1 cellular context compared by ENCODE assay signal in genomic region chr3:107117922-107118576, GRCh38.
TF ChIP-seq lines count a peak whose summit lies in the region.

No MANE protein-coding gene starts in this region.

TF ChIP-seq in HCT116, 20 proteins besides CTCF, POLR2A, EP300 and RAD21 (continued from another document):
- TF ChIP-seq ZNF274 (IDR thresholded peaks at IDR 0.05; ENCODE audit: low read depth, low read length) (no peak), CEBPB (IDR thresholded peaks at IDR 0.05; ENCODE audit: low read depth) (no peak)
